In genomic region chr1:243970077-243970476, GRCh38 we compare ENCODE assay signal across 2 cellular contexts.
TF ChIP-seq lines count a peak whose summit lies in the region.

No MANE protein-coding gene starts in this region.

TF ChIP-seq in IMR-90, 13 proteins besides CTCF, POLR2A, EP300 and RAD21:
- TF ChIP-seq CEBPB (IDR thresholded peaks at IDR 0.05; ENCODE audit: low read depth, low read length): no peak
- TF ChIP-seq MAZ (IDR thresholded peaks at IDR 0.05; ENCODE audit: borderline replicate concordance, low read depth, low read length): no peak
- TF ChIP-seq ELK1 (IDR thresholded peaks at IDR 0.05; ENCODE audit: borderline replicate concordance, low read depth, low read length): no peak
- no peak for TF ChIP-seq CHD1 (IDR thresholded peaks at IDR 0.05; ENCODE audit: low read depth, low read length)
- no peak for TF ChIP-seq MXI1 (IDR thresholded peaks at IDR 0.05; ENCODE audit: borderline replicate concordance, low read depth, low read length)
- no peak for TF ChIP-seq USF2 (IDR thresholded peaks at IDR 0.05; ENCODE audit: low read depth, low read length)
- TF ChIP-seq RCOR1 (IDR thresholded peaks at IDR 0.05; ENCODE audit: insufficient replicate concordance, low read length): no peak
- TF ChIP-seq FOS (IDR thresholded peaks at IDR 0.05; ENCODE audit: low read depth, low read length): no peak
- no peak for TF ChIP-seq SMC3 (IDR thresholded peaks at IDR 0.05; ENCODE audit: low read depth, low read length)

TF ChIP-seq in H1, 55 proteins besides CTCF, POLR2A, EP300 and RAD21:
- no peak for TF ChIP-seq CHD2 (IDR thresholded peaks at IDR 0.05; ENCODE audit: low read length)
- TF ChIP-seq SAP30 (IDR thresholded peaks at IDR 0.05; ENCODE audit: insufficient read depth, insufficient replicate concordance, low read length): no peak
- TF ChIP-seq JUN (IDR thresholded peaks at IDR 0.05; ENCODE audit: low read depth, low read length): no peak
- TF ChIP-seq KDM1A (IDR thresholded peaks at IDR 0.05; ENCODE audit: borderline replicate concordance, low read length): no peak
- TF ChIP-seq E2F6 (IDR thresholded peaks at IDR 0.05): no peak
- TF ChIP-seq CHD7 (IDR thresholded peaks at IDR 0.05; ENCODE audit: insufficient replicate concordance, low read length): no peak
- TF ChIP-seq CHD1 (IDR thresholded peaks at IDR 0.05; ENCODE audit: low read depth, low read length): no peak
- TF ChIP-seq PHF8 (conservative IDR thresholded peaks at IDR 0.05; ENCODE audit: low read depth, low read length): no peak
- no peak for TF ChIP-seq KDM4A (IDR thresholded peaks at IDR 0.05; ENCODE audit: low read depth, low read length, severe bottlenecking)
- no peak for TF ChIP-seq SP1 (IDR thresholded peaks at IDR 0.05; ENCODE audit: low read depth, low read length)
- TF ChIP-seq RFX5 (IDR thresholded peaks at IDR 0.05; ENCODE audit: borderline replicate concordance, low read depth, low read length): no peak
- TF ChIP-seq GABPA (IDR thresholded peaks at IDR 0.05; ENCODE audit: borderline replicate concordance, insufficient read depth, low read length): no peak
- TF ChIP-seq TCF12 (IDR thresholded peaks at IDR 0.05; ENCODE audit: low read depth, low read length): no peak
- no peak for TF ChIP-seq SIX5 (IDR thresholded peaks at IDR 0.05; ENCODE audit: low read depth, low read length)
- no peak for TF ChIP-seq YY1 (IDR thresholded peaks at IDR 0.05; ENCODE audit: low read depth, low read length)
- TF ChIP-seq CTBP2 (IDR thresholded peaks at IDR 0.05; ENCODE audit: borderline replicate concordance, insufficient read depth, insufficient read length, low read length): no peak
- no peak for TF ChIP-seq HDAC6 (IDR thresholded peaks at IDR 0.05; ENCODE audit: low read depth, low read length)
